ENCODE assay signal across 1 cellular context in the genomic region with DNA sequence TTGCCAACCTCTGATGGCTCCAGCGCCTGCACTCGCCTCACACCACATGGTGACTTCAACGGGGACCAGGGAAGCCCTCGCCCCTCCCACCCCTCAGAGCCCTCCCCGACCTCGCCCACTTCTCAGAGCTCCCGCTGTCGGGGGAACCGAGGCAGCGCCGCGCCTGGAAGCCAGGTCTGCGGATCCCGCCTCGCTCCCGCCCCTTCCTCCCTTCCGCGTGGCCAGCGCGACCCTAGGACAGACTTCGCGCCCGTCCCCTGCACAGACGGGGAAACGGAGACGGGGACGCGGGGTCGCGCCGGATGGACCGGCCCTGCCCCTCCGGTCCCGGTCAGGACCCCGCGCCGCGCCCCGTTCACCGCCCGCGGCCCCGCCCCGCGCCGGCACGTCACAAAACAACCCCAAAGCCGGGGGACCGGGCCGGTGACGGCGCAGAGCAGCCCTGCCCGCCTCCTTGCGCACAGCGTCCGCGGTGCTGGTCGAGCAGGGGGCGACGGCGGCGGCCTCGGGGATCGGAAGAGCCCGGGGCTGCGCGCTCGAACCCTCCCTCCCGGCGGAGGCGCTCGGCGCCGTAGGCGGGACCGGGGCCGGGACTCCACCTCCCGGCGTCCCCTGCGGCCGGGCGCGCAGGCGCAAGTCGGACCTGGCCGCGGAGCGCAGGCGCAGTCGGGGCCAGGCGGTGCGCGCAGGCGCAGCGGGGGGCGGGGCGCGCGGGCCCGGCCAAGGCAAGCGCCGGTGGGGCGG.
TF ChIP-seq lines count a peak whose summit lies in the region.

No MANE protein-coding gene starts in this region.

TF ChIP-seq in HepG2, 621 proteins besides CTCF, POLR2A, EP300 and RAD21 (continued from another document and continues in another):
- TF ChIP-seq, protein P1, sequence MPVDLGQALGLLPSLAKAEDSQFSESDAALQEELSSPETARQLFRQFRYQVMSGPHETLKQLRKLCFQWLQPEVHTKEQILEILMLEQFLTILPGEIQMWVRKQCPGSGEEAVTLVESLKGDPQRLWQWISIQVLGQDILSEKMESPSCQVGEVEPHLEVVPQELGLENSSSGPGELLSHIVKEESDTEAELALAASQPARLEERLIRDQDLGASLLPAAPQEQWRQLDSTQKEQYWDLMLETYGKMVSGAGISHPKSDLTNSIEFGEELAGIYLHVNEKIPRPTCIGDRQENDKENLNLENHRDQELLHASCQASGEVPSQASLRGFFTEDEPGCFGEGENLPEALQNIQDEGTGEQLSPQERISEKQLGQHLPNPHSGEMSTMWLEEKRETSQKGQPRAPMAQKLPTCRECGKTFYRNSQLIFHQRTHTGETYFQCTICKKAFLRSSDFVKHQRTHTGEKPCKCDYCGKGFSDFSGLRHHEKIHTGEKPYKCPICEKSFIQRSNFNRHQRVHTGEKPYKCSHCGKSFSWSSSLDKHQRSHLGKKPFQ (CRISPR knock-in tag; IDR thresholded peaks at IDR 0.05; ENCODE audit: insufficient replicate concordance): no peak
- TF ChIP-seq HDAC2 (CRISPR knock-in tag; IDR thresholded peaks at IDR 0.05) (no peak), HMGA1 (CRISPR knock-in tag; conservative IDR thresholded peaks at IDR 0.05) (no peak), RARA (CRISPR knock-in tag; IDR thresholded peaks at IDR 0.05) (no peak; the same call in 1 of the 2 replicates), HNRNPLL (IDR thresholded peaks at IDR 0.05; ENCODE audit: low read depth, low read length, poor library complexity, severe bottlenecking) (no peak), ZNF570 (CRISPR knock-in tag; IDR thresholded peaks at IDR 0.05; ENCODE audit: borderline replicate concordance) (no peak), ZNF12 (CRISPR knock-in tag; IDR thresholded peaks at IDR 0.05) (no peak), PPARG (CRISPR knock-in tag; conservative IDR thresholded peaks at IDR 0.05) (no peak), ZNF557 (CRISPR knock-in tag; IDR thresholded peaks at IDR 0.05) (no peak), REPIN1 (CRISPR knock-in tag; IDR thresholded peaks at IDR 0.05; ENCODE audit: borderline replicate concordance, low read depth) (no peak; the same call in 1 of the 2 replicates), LBX2 (CRISPR knock-in tag; IDR thresholded peaks at IDR 0.05; ENCODE audit: borderline replicate concordance) (peak; percentile 78; the same call in 1 of the 2 replicates), ZNF234 (CRISPR knock-in tag; conservative IDR thresholded peaks at IDR 0.05) (no peak), DNMT3B (CRISPR knock-in tag; conservative IDR thresholded peaks at IDR 0.05) (no peak), AHR (CRISPR knock-in tag; IDR thresholded peaks at IDR 0.05) (no peak), AKAP8 (CRISPR knock-in tag; IDR thresholded peaks at IDR 0.05) (no peak; the same call in 1 of the 2 replicates), HNRNPL (IDR thresholded peaks at IDR 0.05; ENCODE audit: low read depth, low read length) (peak; percentile 71; the same call in 1 of the 2 replicates), U2AF1 (optimal IDR thresholded peaks at IDR 0.05; ENCODE audit: low read depth, low read length) (no peak), JDP2 (CRISPR knock-in tag; IDR thresholded peaks at IDR 0.05; ENCODE audit: borderline replicate concordance) (no peak), ZBTB4 (CRISPR knock-in tag; IDR thresholded peaks at IDR 0.05; ENCODE audit: borderline replicate concordance) (no peak), ASH2L (IDR thresholded peaks at IDR 0.05; ENCODE audit: insufficient read length, low read depth, low read length) (peak; percentile 57), MTA3 (CRISPR knock-in tag; IDR thresholded peaks at IDR 0.05) (no peak), PRDM15 (CRISPR knock-in tag; IDR thresholded peaks at IDR 0.05) (no peak), PCBP1 (IDR thresholded peaks at IDR 0.05; ENCODE audit: borderline replicate concordance, low read depth, low read length) (no peak), CBX2 (IDR thresholded peaks at IDR 0.05; ENCODE audit: low read depth, low read length) (no peak), CBX2 (CRISPR knock-in tag; IDR thresholded peaks at IDR 0.05; ENCODE audit: low read depth) (no peak), MYNN (CRISPR knock-in tag; IDR thresholded peaks at IDR 0.05; ENCODE audit: low read depth) (no peak), NCOA5 (CRISPR knock-in tag; IDR thresholded peaks at IDR 0.05) (no peak), ZBTB8A (CRISPR knock-in tag; IDR thresholded peaks at IDR 0.05; ENCODE audit: borderline replicate concordance, low read depth) (no peak), CC2D1A (CRISPR knock-in tag; IDR thresholded peaks at IDR 0.05) (no peak), ZNF138 (CRISPR knock-in tag; IDR thresholded peaks at IDR 0.05; ENCODE audit: low read depth) (no peak), AGO2 (optimal IDR thresholded peaks at IDR 0.05; ENCODE audit: low read depth, low read length) (peak; percentile 73), ZNF329 (CRISPR knock-in tag; IDR thresholded peaks at IDR 0.05; ENCODE audit: low read depth) (0 out of 2 replicates have a peak, but pooled peaks have one; percentile 9), ZNF24 (IDR thresholded peaks at IDR 0.05) (no peak), ZNF572 (CRISPR knock-in tag; IDR thresholded peaks at IDR 0.05) (no peak), ZNF354B (CRISPR knock-in tag; IDR thresholded peaks at IDR 0.05) (no peak), ATF4 (CRISPR knock-in tag; IDR thresholded peaks at IDR 0.05) (no peak), PATZ1 (CRISPR knock-in tag; IDR thresholded peaks at IDR 0.05) (peak; percentile 9; the same call in 1 of the 2 replicates), TP53 (CRISPR knock-in tag; conservative IDR thresholded peaks at IDR 0.05) (no peak), ZFAT (CRISPR knock-in tag; conservative IDR thresholded peaks at IDR 0.05) (no peak), ZNF768 (CRISPR knock-in tag; IDR thresholded peaks at IDR 0.05) (no peak)
- TF ChIP-seq, protein P2, sequence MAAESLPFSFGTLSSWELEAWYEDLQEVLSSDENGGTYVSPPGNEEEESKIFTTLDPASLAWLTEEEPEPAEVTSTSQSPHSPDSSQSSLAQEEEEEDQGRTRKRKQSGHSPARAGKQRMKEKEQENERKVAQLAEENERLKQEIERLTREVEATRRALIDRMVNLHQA (CRISPR knock-in tag; IDR thresholded peaks at IDR 0.05): no peak
- TF ChIP-seq, protein P3, sequence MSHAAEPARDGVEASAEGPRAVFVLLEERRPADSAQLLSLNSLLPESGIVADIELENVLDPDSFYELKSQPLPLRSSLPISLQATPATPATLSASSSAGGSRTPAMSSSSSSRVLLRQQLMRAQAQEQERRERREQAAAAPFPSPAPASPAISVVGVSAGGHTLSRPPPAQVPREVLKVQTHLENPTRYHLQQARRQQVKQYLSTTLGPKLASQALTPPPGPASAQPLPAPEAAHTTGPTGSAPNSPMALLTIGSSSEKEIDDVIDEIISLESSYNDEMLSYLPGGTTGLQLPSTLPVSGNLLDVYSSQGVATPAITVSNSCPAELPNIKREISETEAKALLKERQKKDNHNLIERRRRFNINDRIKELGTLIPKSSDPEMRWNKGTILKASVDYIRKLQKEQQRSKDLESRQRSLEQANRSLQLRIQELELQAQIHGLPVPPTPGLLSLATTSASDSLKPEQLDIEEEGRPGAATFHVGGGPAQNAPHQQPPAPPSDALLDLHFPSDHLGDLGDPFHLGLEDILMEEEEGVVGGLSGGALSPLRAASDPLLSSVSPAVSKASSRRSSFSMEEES (CRISPR knock-in tag; IDR thresholded peaks at IDR 0.05): no peak
- TF ChIP-seq, protein P4, sequence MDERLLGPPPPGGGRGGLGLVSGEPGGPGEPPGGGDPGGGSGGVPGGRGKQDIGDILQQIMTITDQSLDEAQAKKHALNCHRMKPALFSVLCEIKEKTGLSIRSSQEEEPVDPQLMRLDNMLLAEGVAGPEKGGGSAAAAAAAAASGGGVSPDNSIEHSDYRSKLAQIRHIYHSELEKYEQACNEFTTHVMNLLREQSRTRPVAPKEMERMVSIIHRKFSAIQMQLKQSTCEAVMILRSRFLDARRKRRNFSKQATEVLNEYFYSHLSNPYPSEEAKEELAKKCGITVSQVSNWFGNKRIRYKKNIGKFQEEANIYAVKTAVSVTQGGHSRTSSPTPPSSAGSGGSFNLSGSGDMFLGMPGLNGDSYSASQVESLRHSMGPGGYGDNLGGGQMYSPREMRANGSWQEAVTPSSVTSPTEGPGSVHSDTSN (CRISPR knock-in tag; IDR thresholded peaks at IDR 0.05): no peak
- TF ChIP-seq, protein P5, sequence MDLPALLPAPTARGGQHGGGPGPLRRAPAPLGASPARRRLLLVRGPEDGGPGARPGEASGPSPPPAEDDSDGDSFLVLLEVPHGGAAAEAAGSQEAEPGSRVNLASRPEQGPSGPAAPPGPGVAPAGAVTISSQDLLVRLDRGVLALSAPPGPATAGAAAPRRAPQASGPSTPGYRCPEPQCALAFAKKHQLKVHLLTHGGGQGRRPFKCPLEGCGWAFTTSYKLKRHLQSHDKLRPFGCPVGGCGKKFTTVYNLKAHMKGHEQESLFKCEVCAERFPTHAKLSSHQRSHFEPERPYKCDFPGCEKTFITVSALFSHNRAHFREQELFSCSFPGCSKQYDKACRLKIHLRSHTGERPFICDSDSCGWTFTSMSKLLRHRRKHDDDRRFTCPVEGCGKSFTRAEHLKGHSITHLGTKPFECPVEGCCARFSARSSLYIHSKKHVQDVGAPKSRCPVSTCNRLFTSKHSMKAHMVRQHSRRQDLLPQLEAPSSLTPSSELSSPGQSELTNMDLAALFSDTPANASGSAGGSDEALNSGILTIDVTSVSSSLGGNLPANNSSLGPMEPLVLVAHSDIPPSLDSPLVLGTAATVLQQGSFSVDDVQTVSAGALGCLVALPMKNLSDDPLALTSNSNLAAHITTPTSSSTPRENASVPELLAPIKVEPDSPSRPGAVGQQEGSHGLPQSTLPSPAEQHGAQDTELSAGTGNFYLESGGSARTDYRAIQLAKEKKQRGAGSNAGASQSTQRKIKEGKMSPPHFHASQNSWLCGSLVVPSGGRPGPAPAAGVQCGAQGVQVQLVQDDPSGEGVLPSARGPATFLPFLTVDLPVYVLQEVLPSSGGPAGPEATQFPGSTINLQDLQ (CRISPR knock-in tag; IDR thresholded peaks at IDR 0.05): no peak
